16 cellular contexts compared by ENCODE assay signal in the genomic region with DNA sequence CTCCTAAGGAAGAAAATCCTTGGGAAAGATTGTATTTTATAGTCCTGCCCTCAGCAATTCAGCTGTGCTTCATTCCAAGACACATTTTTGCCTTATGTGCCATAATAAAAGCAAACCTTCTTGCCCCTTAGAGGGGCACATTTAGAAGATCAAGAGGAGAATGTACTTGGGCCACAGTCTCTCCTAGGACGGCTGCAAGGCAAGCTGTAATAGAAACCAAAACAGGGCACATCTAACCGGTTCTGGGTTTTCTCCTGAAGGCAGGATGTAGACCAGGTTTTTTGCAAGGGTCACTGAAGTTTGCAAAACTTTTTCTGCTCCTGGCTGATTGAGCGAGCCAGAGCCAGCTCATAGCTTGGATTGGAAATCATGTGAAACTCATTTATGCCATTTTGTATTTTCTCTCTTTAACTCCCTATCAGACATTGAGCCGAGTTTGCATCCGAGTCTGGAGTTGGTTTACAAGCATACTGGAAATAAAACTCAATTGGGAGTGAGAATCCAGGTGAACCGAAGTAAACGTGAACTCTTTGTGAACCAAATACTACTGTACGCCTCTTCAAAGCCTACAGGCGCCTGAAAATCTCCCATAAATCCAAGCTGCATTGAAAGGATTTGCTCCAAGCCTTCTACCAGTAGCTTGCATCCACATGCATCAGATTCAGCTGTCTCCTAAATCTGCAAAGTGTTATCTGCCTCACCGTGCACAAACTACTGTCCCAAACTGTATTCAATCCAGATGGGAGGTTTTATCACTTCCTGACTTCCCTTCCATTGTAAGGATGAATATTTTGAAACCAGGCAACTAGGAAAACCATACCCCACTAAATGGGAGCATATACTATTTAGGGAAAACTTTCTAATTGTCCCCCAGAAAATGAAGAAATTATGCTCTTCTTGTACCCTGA.
DNase-seq lines count a peak whose midpoint lies in the region; ATAC-seq, FAIRE-seq and TF ChIP-seq lines count a peak whose summit lies in the region.
"Had no signal": no experiment of that assay in that cellular context is flagged by ENCODE, and none has a peak within 500 bp of the region (broad histone marks: within the 10 kb centered on the region; RNA-seq: fewer than 3 reads in every experiment).

No MANE protein-coding gene starts in this region.

- intact Hi-C loops in K562 (cut with micrococcal nuclease) (no loop called here), posterior vena cava (cut with DNase I) (no loop called here)

- FAIRE-seq in K562 (lab: Jason Lieb, UNC) (no peak), small intestine (lab: Jason Lieb, UNC) (no peak), GM12892 (lab: Jason Lieb, UNC) (no peak)

- ATAC-seq in K562: peak; percentile 49
- ATAC-seq: left cardiac atrium had no signal

- H2BK120ac ChIP-seq in H9 (ENCODE audit: low read depth, low read length, poor library complexity, severe bottlenecking): no peak overlapping the region

- H3T11ph ChIP-seq in H9 (ENCODE audit: low read length): no peak overlapping the region

- H3K9me1 ChIP-seq in K562 (ENCODE audit: control insufficient read depth, insufficient read depth, low read length): no peaks in the 10 kb centered on the region

- no peak overlapping the region for H2BK15ac ChIP-seq in H9 (ENCODE audit: low read depth, low read length)

- no peak for TF ChIP-seq RAD21 in K562 (CRISPR knock-in tag; conservative IDR thresholded peaks at IDR 0.05 in 1 of 2, IDR thresholded peaks at IDR 0.05 in 1 of 2)

- no peak overlapping the region for H2AK5ac ChIP-seq in H9 (ENCODE audit: insufficient read length, low read length)

- TF ChIP-seq CTCF in H9 (conservative IDR thresholded peaks at IDR 0.05) (no peak), K562 (IDR thresholded peaks at IDR 0.05 in 2 of 3, conservative IDR thresholded peaks at IDR 0.05 in 1 of 3; ENCODE audit: insufficient read depth in 2 of 3, low read depth in 1 of 3, low read length in 3 of 3) (no peak)

- H3K56ac ChIP-seq in H9 (ENCODE audit: insufficient read length, low read depth, low read length): no peak overlapping the region

- H3K9ac ChIP-seq in H9 (ENCODE audit: extremely low read depth, insufficient read length, low read length) (no peak overlapping the region), K562 (ENCODE audit: insufficient read depth in 1 of 2, low read depth in 2 of 2, low read length in 2 of 2) (no peak overlapping the region), subcutaneous abdominal adipose tissue (ENCODE audit: low read length in 5 of 5) (peak overlapping the region in 1 of 5 donors; percentile 78)

- H2AFZ ChIP-seq in H9 (ENCODE audit: low read length) (peak overlapping the region; percentile 73), K562 (ENCODE audit: low read depth, low read length) (no peak overlapping the region)

- no peak overlapping the region for H3K23ac ChIP-seq in H9 (ENCODE audit: insufficient read length, low read depth, low read length)

- H3K4me3 Mint-ChIP-seq in H9: no peak overlapping the region
- H3K4me3 Mint-ChIP-seq: activated T-helper 1 cell treated with anti-CD3 and anti-CD28 coated beads, Interleukin-12 subunit alpha, Interleukin-12 subunit beta, Interleukin-2, Interleukin-4 antibody, amounts not matched to agents 30 ng/mL and 10 ng/mL and 1 ng/mL, durations not matched to agents 14 hours and 24 hours and 36 hours had no signal

- H2BK12ac ChIP-seq in H9 (ENCODE audit: insufficient read length, low read depth, low read length): no peak overlapping the region

- peaks cover 17% of the 10 kb centered on the region; the same call in 1 of the 2 replicates for H3K4me1 ChIP-seq in H9 (ENCODE audit: insufficient read depth, low read length)
- H3K4me1 ChIP-seq in K562 (replicated peaks in 1 of 2; ENCODE audit: control insufficient read depth in 2 of 2, insufficient read depth in 2 of 2, low read length in 2 of 2): no peaks in the 10 kb centered on the region
- peaks cover 5 to 49% (median 36%) of the 10 kb centered on the region in 5 donors for H3K4me1 ChIP-seq in subcutaneous abdominal adipose tissue (ENCODE audit: control insufficient read depth in 5 of 5, insufficient read depth in 5 of 5, low read length in 5 of 5)
- H3K4me1 ChIP-seq in small intestine (ENCODE audit: control insufficient read depth in 2 of 2, insufficient read depth in 1 of 2, low read depth in 1 of 2, low read length in 1 of 2): no peaks in the 10 kb centered on the region

- TF ChIP-seq POLR2A in K562 (conservative IDR thresholded peaks at IDR 0.05) (no peak), GM12892 (IDR thresholded peaks at IDR 0.05; ENCODE audit: low read depth, low read length) (no peak)

- no peaks in the 10 kb centered on the region for H3K9me3 Mint-ChIP-seq in H9
- H3K9me3 Mint-ChIP-seq: activated T-helper 1 cell treated with anti-CD3 and anti-CD28 coated beads, Interleukin-12 subunit alpha, Interleukin-12 subunit beta, Interleukin-2, Interleukin-4 antibody, amounts not matched to agents 30 ng/mL and 10 ng/mL and 1 ng/mL, durations not matched to agents 14 hours and 24 hours and 36 hours had no signal

- H4K8ac ChIP-seq in H9 (replicated peaks; ENCODE audit: insufficient read length, low read depth, low read length): no peak overlapping the region

- in situ Hi-C loops in K562 (cut with MboI): no loop called here

- no peaks in the 10 kb centered on the region for H3K79me2 ChIP-seq in H9 (ENCODE audit: insufficient read depth, low read length)
- no peaks in the 10 kb centered on the region for H3K79me2 ChIP-seq in K562 (ENCODE audit: control insufficient read depth, insufficient read depth, low read length)

- POLR2A ChIA-PET in K562 (lab: Yijun Ruan, JAX): no interaction called here

- H3K79me1 ChIP-seq in H9 (ENCODE audit: insufficient read depth, low read depth, low read length, poor library complexity, severe bottlenecking): no peaks in the 10 kb centered on the region

- CTCF ChIA-PET in K562 (lab: Yijun Ruan, JAX; ENCODE audit: low intra/inter-chr PET ratio): no interaction called here

- H3K18ac ChIP-seq in H9 (ENCODE audit: insufficient read length, low read depth, low read length): no peak overlapping the region

- H3K36me3 ChIP-seq in K562 (ENCODE audit: control insufficient read depth, insufficient read depth, low read length): no peaks in the 10 kb centered on the region
- no peaks in the 10 kb centered on the region for H3K36me3 ChIP-seq in subcutaneous abdominal adipose tissue (ENCODE audit: control insufficient read depth in 5 of 5, insufficient read depth in 5 of 5, low read length in 5 of 5)
- H3K36me3 ChIP-seq in small intestine (ENCODE audit: control insufficient read depth in 2 of 2, insufficient read depth in 2 of 2, low read length in 2 of 2): no peaks in the 10 kb centered on the region

- H3K9me3 ChIP-seq in H9 (ENCODE audit: control insufficient read depth, low read depth, low read length) (no peaks in the 10 kb centered on the region), K562 (replicated peaks; ENCODE audit: control insufficient read depth, insufficient read depth, low read depth, low read length) (no peaks in the 10 kb centered on the region), subcutaneous abdominal adipose tissue (ENCODE audit: control insufficient read depth in 5 of 5, low read length in 5 of 5) (no peaks in the 10 kb centered on the region), small intestine (ENCODE audit: control insufficient read depth, low read depth) (no peaks in the 10 kb centered on the region)

- DNase-seq in H9 (no peak), K562 (ENCODE audit: extremely low read depth in 1 of 4, low spot score in 3 of 4) (no peak), iris pigment epithelial cell (ENCODE audit: low read depth) (peak; percentile 42), small intestine (no peak), GM12892 (ENCODE audit: insufficient read length) (no peak), caudate nucleus (lab: John Stamatoyannopoulos, UW) (no peak), posterior vena cava (ENCODE audit: low spot score) (no peak)
- DNase-seq: activated CD4-positive, alpha-beta T cell treated with anti-CD3 and anti-CD28 coated beads for 4 hours; central memory CD4-positive, alpha-beta T cell; foreskin melanocyte; left cardiac atrium; NCI-H1417 treated with DMSO at 0.1 percent for 48 hours; NCI-H774; stimulated activated CD4-positive, alpha-beta T cell treated with anti-CD3 and anti-CD28 coated beads, Interleukin-15, amount 100 ng/mL, for 24 hours had no signal

- H2BK5ac ChIP-seq in H9 (ENCODE audit: insufficient read length, low read length): no peak overlapping the region

- no TSS peak for BruUV-seq in K562 (replicated peaks; lab: Mats Ljungman, UMichigan)

- no peaks in the 10 kb centered on the region for H3K23me2 ChIP-seq in H9 (ENCODE audit: insufficient read length, low read depth, low read length, poor library complexity, severe bottlenecking)

- H4K5ac ChIP-seq in H9 (ENCODE audit: insufficient read length, low read depth, low read length): no peak overlapping the region

- no peaks in the 10 kb centered on the region for H3K27me3 ChIP-seq in H9 (ENCODE audit: insufficient read depth, low read length)
- H3K27me3 ChIP-seq in K562 (ENCODE audit: control insufficient read depth in 2 of 2, insufficient read depth in 2 of 2, low read length in 2 of 2): peaks cover 10 to 12% of the 10 kb centered on the region in 2 experiments; a peak in 3 of 5 replicates
- H3K27me3 ChIP-seq in subcutaneous abdominal adipose tissue (ENCODE audit: control insufficient read depth in 5 of 5, insufficient read depth in 4 of 5, low read length in 5 of 5): no peaks in the 10 kb centered on the region
- H3K27me3 ChIP-seq in small intestine (ENCODE audit: control insufficient read depth in 2 of 2, insufficient read depth in 2 of 2, low read length in 2 of 2): no peaks in the 10 kb centered on the region

- H3K27ac ChIP-seq in H9 (ENCODE audit: insufficient read length, low read depth, low read length) (no peak overlapping the region), K562 (ENCODE audit: extremely low read depth, low read depth, low read length) (no peak overlapping the region), subcutaneous abdominal adipose tissue (ENCODE audit: low read depth, low read length) (peak overlapping the region; percentile 98), small intestine (ENCODE audit: low read depth in 1 of 2, low read length in 1 of 2) (no peak overlapping the region), caudate nucleus (ENCODE audit: low read depth, low read length) (no peak overlapping the region)

- H3K4me1 Mint-ChIP-seq in H9: peaks cover 55 to 57% of the 10 kb centered on the region in 2 experiments

- no peak for TF ChIP-seq EP300 in K562 (IDR thresholded peaks at IDR 0.05; ENCODE audit: low read length)

- no peak overlapping the region for H4K91ac ChIP-seq in H9 (ENCODE audit: insufficient read length, low read depth, low read length)

- H3K4me3 ChIP-seq in K562: no peak overlapping the region
- H3K4me3 ChIP-seq in subcutaneous abdominal adipose tissue (ENCODE audit: low read depth in 1 of 5, low read length in 5 of 5): no peak overlapping the region
- no peak overlapping the region for H3K4me3 ChIP-seq in small intestine (ENCODE audit: low read depth in 1 of 2, low read length in 2 of 2)

- H3K27ac Mint-ChIP-seq in H9: peak overlapping the region in 1 of 3 experiments; percentile 40; a peak in 1 of 7 replicates
- H3K27ac Mint-ChIP-seq: activated T-helper 1 cell treated with anti-CD3 and anti-CD28 coated beads, Interleukin-12 subunit alpha, Interleukin-12 subunit beta, Interleukin-2, Interleukin-4 antibody, amounts not matched to agents 30 ng/mL and 10 ng/mL and 1 ng/mL, durations not matched to agents 14 hours and 24 hours and 36 hours had no signal

- no peaks in the 10 kb centered on the region for H4K20me1 ChIP-seq in H9 (ENCODE audit: control insufficient read depth, insufficient read depth, insufficient read length)
- no peaks in the 10 kb centered on the region for H4K20me1 ChIP-seq in K562 (replicated peaks; ENCODE audit: control insufficient read depth, insufficient read depth, low read length)

- H3K14ac ChIP-seq in H9 (ENCODE audit: insufficient read depth, low read length): no peak overlapping the region

- no peak overlapping the region for H3K4me2 ChIP-seq in H9 (ENCODE audit: insufficient read depth, insufficient read length, low read length)
- H3K4me2 ChIP-seq in K562 (ENCODE audit: insufficient read depth, low read length): no peak overlapping the region

- no peaks in the 10 kb centered on the region for H3K27me3 Mint-ChIP-seq in H9 (ENCODE audit: low read depth)

- WGBS in H9 (ENCODE audit: extremely low coverage, insufficient read length, low lambda C conversion rate): no CpG with 5 or more reads among the region's 10 CpGs
- 6% methylated on average over 10 of the region's 10 CpGs for WGBS in K562 (ENCODE audit: insufficient coverage, low coverage, missing lambda C conversion rate)
- 79 to 84% (median 83%) methylated on average over 10 of the region's 10 CpGs for WGBS in small intestine, 3 donors

- H3K36me3 Mint-ChIP-seq in H9 (ENCODE audit: insufficient read depth in 1 of 3, low read depth in 3 of 3): no peaks in the 10 kb centered on the region

- no peak overlapping the region for H3K4ac ChIP-seq in H9 (ENCODE audit: low read depth, low read length)

- no peak overlapping the region for H2BK20ac ChIP-seq in H9 (ENCODE audit: low read depth, low read length, poor library complexity, severe bottlenecking)
